In the genomic region with DNA sequence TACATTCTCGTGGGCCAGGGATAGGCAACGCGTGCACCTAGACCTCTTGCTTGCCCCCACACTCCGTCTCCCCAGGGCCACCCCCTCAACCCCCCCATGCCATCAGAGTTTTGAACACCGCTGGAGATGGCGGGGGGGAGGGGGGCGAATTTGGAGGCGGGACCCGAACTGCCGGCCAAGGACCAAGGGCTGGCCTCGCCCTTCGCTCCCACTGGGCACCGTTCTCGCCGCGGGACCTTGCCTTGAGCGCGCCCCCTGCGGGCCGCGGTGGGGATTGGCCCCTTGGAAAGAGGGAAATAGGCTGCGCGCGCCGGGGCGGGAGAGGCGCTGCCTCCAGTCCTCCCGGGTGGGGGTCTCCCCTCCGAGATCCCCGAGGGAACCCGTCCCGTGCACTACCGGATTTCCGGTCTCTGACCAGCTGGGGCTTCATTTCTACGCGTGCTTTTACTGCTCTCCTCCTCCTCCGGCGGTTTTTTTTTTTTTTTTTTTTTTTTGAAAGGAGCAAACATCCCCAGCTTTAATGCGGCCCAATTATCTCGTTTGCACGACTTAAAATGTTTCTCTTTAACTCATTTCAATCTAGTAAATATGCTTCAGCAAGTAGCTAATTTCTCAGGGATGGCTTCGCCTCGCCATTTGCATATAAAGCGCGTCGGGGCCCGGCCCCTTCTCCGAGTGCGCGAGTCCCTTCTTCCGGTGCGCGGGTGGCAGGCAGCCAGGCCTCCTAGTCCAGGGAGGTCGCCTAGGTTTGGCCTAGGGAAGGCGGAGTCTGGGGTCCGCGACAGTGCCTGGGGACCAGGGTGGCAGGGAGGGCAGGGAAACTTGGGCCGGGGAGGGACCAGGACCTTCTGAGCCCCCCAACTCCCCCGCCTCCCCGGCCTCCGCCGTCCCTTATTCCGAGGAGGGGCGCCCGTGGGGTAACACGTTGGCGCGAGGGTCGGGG, we compare ENCODE assay signal across 2 cellular contexts.
TF ChIP-seq lines count a peak whose summit lies in the region.

No MANE protein-coding gene starts in this region.

TF ChIP-seq in HEK293, 187 proteins besides CTCF, POLR2A, EP300 and RAD21 (continued from another document):
- TF ChIP-seq, protein P1, sequence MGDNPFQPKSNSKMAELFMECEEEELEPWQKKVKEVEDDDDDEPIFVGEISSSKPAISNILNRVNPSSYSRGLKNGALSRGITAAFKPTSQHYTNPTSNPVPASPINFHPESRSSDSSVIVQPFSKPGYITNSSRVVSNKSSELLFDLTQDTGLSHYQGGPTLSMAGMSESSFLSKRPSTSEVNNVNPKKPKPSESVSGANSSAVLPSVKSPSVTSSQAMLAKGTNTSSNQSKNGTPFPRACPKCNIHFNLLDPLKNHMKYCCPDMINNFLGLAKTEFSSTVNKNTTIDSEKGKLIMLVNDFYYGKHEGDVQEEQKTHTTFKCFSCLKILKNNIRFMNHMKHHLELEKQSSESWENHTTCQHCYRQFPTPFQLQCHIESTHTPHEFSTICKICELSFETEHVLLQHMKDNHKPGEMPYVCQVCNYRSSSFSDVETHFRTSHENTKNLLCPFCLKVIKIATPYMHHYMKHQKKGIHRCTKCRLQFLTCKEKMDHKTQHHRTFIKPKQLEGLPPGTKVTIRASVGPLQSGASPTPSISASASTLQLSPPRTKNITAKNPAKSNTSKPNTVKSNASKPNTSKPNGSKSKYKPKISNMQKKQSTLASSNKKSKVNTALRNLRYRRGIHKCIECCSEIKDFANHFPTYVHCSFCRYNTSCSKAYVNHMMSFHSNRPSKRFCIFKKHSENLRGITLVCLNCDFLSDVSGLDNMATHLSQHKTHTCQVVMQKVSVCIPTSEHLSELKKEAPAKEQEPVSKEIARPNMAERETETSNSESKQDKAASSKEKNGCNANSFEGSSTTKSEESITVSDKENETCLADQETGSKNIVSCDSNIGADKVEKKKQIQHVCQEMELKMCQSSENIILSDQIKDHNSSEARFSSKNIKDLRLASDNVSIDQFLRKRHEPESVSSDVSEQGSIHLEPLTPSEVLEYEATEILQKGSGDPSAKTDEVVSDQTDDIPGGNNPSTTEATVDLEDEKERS (tag by site-specific recombination; IDR thresholded peaks at IDR 0.05) = no peak
- TF ChIP-seq ZNF837 (tag by site-specific recombination; IDR thresholded peaks at IDR 0.05) = no peak
- TF ChIP-seq ZNF341 (tag by site-specific recombination; IDR thresholded peaks at IDR 0.05; ENCODE audit: low read depth) = no peak
- no peak for TF ChIP-seq SP3 (tag by site-specific recombination; IDR thresholded peaks at IDR 0.05)
- TF ChIP-seq, protein P2, sequence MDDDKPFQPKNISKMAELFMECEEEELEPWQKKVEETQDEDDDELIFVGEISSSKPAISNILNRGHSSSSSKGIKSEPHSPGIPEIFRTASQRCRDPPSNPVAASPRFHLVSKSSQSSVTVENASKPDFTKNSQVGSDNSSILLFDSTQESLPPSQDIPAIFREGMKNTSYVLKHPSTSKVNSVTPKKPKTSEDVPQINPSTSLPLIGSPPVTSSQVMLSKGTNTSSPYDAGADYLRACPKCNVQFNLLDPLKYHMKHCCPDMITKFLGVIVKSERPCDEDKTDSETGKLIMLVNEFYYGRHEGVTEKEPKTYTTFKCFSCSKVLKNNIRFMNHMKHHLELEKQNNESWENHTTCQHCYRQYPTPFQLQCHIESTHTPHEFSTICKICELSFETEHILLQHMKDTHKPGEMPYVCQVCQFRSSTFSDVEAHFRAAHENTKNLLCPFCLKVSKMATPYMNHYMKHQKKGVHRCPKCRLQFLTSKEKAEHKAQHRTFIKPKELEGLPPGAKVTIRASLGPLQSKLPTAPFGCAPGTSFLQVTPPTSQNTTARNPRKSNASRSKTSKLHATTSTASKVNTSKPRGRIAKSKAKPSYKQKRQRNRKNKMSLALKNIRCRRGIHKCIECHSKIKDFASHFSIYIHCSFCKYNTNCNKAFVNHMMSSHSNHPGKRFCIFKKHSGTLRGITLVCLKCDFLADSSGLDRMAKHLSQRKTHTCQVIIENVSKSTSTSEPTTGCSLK (tag by site-specific recombination; IDR thresholded peaks at IDR 0.05) = no peak
- TF ChIP-seq PRDM1 (tag by site-specific recombination; IDR thresholded peaks at IDR 0.05) = no peak
- no peak for TF ChIP-seq ZNF266 (tag by site-specific recombination; IDR thresholded peaks at IDR 0.05; ENCODE audit: low read depth)
- no peak for TF ChIP-seq ZSCAN30 (tag by site-specific recombination; IDR thresholded peaks at IDR 0.05)
- TF ChIP-seq ZNF37A (tag by site-specific recombination; IDR thresholded peaks at IDR 0.05) = no peak
- no peak for TF ChIP-seq ZNF221 (tag by site-specific recombination; IDR thresholded peaks at IDR 0.05; ENCODE audit: borderline replicate concordance)
- no peak for TF ChIP-seq ZBTB21 (tag by site-specific recombination; IDR thresholded peaks at IDR 0.05)
- TF ChIP-seq ZNF529 (tag by site-specific recombination; IDR thresholded peaks at IDR 0.05; ENCODE audit: insufficient replicate concordance) = no peak
- TF ChIP-seq BCL11B (tag by site-specific recombination; IDR thresholded peaks at IDR 0.05; ENCODE audit: low read depth) = no peak
- TF ChIP-seq ZNF423 (tag by site-specific recombination; IDR thresholded peaks at IDR 0.05) = no peak
- no peak for TF ChIP-seq ZNF785 (tag by site-specific recombination; IDR thresholded peaks at IDR 0.05)
- TF ChIP-seq, protein P3, sequence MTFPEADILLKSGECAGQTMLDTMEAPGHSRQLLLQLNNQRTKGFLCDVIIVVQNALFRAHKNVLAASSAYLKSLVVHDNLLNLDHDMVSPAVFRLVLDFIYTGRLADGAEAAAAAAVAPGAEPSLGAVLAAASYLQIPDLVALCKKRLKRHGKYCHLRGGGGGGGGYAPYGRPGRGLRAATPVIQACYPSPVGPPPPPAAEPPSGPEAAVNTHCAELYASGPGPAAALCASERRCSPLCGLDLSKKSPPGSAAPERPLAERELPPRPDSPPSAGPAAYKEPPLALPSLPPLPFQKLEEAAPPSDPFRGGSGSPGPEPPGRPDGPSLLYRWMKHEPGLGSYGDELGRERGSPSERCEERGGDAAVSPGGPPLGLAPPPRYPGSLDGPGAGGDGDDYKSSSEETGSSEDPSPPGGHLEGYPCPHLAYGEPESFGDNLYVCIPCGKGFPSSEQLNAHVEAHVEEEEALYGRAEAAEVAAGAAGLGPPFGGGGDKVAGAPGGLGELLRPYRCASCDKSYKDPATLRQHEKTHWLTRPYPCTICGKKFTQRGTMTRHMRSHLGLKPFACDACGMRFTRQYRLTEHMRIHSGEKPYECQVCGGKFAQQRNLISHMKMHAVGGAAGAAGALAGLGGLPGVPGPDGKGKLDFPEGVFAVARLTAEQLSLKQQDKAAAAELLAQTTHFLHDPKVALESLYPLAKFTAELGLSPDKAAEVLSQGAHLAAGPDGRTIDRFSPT (tag by site-specific recombination; IDR thresholded peaks at IDR 0.05) = no peak
- TF ChIP-seq, protein P4, sequence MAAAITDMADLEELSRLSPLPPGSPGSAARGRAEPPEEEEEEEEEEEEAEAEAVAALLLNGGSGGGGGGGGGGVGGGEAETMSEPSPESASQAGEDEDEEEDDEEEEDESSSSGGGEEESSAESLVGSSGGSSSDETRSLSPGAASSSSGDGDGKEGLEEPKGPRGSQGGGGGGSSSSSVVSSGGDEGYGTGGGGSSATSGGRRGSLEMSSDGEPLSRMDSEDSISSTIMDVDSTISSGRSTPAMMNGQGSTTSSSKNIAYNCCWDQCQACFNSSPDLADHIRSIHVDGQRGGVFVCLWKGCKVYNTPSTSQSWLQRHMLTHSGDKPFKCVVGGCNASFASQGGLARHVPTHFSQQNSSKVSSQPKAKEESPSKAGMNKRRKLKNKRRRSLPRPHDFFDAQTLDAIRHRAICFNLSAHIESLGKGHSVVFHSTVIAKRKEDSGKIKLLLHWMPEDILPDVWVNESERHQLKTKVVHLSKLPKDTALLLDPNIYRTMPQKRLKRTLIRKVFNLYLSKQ (tag by site-specific recombination; IDR thresholded peaks at IDR 0.05; ENCODE audit: borderline replicate concordance) = no peak
- no peak for TF ChIP-seq ZNF19 (tag by site-specific recombination; IDR thresholded peaks at IDR 0.05; ENCODE audit: low read depth)

TF ChIP-seq in liver, 16 proteins besides CTCF, POLR2A, EP300 and RAD21 (continued from another document):
- TF ChIP-seq, protein P5, sequence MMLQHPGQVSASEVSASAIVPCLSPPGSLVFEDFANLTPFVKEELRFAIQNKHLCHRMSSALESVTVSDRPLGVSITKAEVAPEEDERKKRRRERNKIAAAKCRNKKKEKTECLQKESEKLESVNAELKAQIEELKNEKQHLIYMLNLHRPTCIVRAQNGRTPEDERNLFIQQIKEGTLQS (IDR thresholded peaks at IDR 0.05) = no peak
- TF ChIP-seq TAF1 (conservative IDR thresholded peaks at IDR 0.05) = no peak
- TF ChIP-seq FOXA2 (IDR thresholded peaks at IDR 0.05) = no peak
